In genomic region chr3:84946240-84946639, GRCh38 we compare ENCODE assay signal across 24 cellular contexts. TPM values are rescaled to one million over a fixed set of nuclear protein-coding genes. Genes with fewer than 3 reads are reported as not detected.
DNase-seq lines count a peak whose midpoint lies in the region; ATAC-seq and TF ChIP-seq lines count a peak whose summit lies in the region.
"Had no signal": no experiment of that assay in that cellular context is flagged by ENCODE, and none has a peak within 500 bp of the region (broad histone marks: within the 10 kb centered on the region; RNA-seq: fewer than 3 reads in every experiment).

No MANE protein-coding gene starts in this region.

- POLR2A ChIA-PET in MCF 10A (lab: Yijun Ruan, JAX) (no interaction called here), T-cell (lab: Charles Lee) (no interaction called here)

- dilution Hi-C loops in mammary epithelial cell (cut with HindIII; ENCODE audit: low sequenced_read_pairs), result no loop called here

- H3K9me3 ChIP-seq in mammary epithelial cell (replicated peaks; ENCODE audit: insufficient read depth, low read length), result no peaks in the 10 kb centered on the region
- H3K9me3 ChIP-seq in hepatocyte (ENCODE audit: low read depth), result no peaks in the 10 kb centered on the region
- H3K9me3 ChIP-seq: BE2C, SJSA1, tibial nerve had no signal

- no peak overlapping the region for H3K4me3 Mint-ChIP-seq in MCF 10A (ENCODE audit: unreplicated experiment)
- no peak overlapping the region for H3K4me3 Mint-ChIP-seq in natural killer cell
- no peak overlapping the region for H3K4me3 Mint-ChIP-seq in T-cell
- H3K4me3 Mint-ChIP-seq: activated naive CD4-positive, alpha-beta T cell treated with anti-CD3 and anti-CD28 coated beads, Interleukin-2, amount 10 ng/mL, durations not matched to agents 7 days and 5 days; dendritic cell treated with granulocyte-macrophage colony-stimulating factor and Interleukin-4, amounts not matched to agents 40 ng/mL and 50 ng/mL, for 4 days; T-helper 17 cell had no signal

- BruUV-seq in MCF 10A (replicated peaks; lab: Mats Ljungman, UMichigan), result no TSS peak
- BruUV-seq in mammary epithelial cell (replicated peaks; lab: Mats Ljungman, UMichigan), result no TSS peak

- no peaks in the 10 kb centered on the region for H3K9me2 ChIP-seq in hepatocyte (replicated peaks; ENCODE audit: insufficient read depth)

- H3K4me1 Mint-ChIP-seq in MCF 10A (ENCODE audit: insufficient read depth, unreplicated experiment) (no peaks in the 10 kb centered on the region), natural killer cell (no peaks in the 10 kb centered on the region), T-cell (no peaks in the 10 kb centered on the region)
- H3K4me1 Mint-ChIP-seq: activated naive CD4-positive, alpha-beta T cell treated with anti-CD3 and anti-CD28 coated beads, Interleukin-2, amount 10 ng/mL, durations not matched to agents 7 days and 5 days; T-helper 17 cell had no signal

- in situ Hi-C loops in mammary epithelial cell (cut with MboI; ENCODE audit: low sequenced_read_pairs in 2 of 2), result no loop called here

- H3K4me3 ChIP-seq in mammary epithelial cell (replicated peaks in 1 of 3; ENCODE audit: insufficient read depth in 1 of 3, low read depth in 2 of 3, low read length in 3 of 3) (no peak overlapping the region), hepatocyte (no peak overlapping the region)
- H3K4me3 ChIP-seq: cardiac muscle cell, SJSA1, skin epidermis, tibial nerve had no signal

- no peak overlapping the region for H3K27ac ChIP-seq in mammary epithelial cell (ENCODE audit: insufficient read depth, low read depth, low read length)
- H3K27ac ChIP-seq in hepatocyte, result no peak overlapping the region
- H3K27ac ChIP-seq: cardiac muscle cell, SJSA1, skin epidermis, tibial nerve had no signal

- intact Hi-C loops in MCF 10A (cut with micrococcal nuclease) (no loop called here), mammary epithelial cell (cut with micrococcal nuclease) (no loop called here), natural killer cell (cut with micrococcal nuclease) (no loop called here), cardiac septum (cut with DNase I) (no loop called here)

- H3K36me3 Mint-ChIP-seq in MCF 10A (ENCODE audit: insufficient read depth, unreplicated experiment) (no peaks in the 10 kb centered on the region), natural killer cell (peaks cover 23% of the 10 kb centered on the region), T-cell (no peaks in the 10 kb centered on the region)
- H3K36me3 Mint-ChIP-seq: activated naive CD4-positive, alpha-beta T cell treated with anti-CD3 and anti-CD28 coated beads, Interleukin-2, amount 10 ng/mL, durations not matched to agents 7 days and 5 days had no signal

- no peak overlapping the region for H3K9ac ChIP-seq in mammary epithelial cell (ENCODE audit: insufficient read depth, low read length)

- DNase-seq in MCF 10A (ENCODE audit: unreplicated experiment), result peak; percentile 36
- DNase-seq in mammary epithelial cell, result no peak
- DNase-seq in RKO (ENCODE audit: low spot score), result peak; percentile 43
- peak; percentile 26 for DNase-seq in hepatocyte (ENCODE audit: low spot score)
- DNase-seq in natural killer cell, result no peak
- no peak for DNase-seq in T-cell
- no peak for DNase-seq in cardiac septum (ENCODE audit: low spot score)
- DNase-seq: activated CD4-positive, alpha-beta T cell treated with anti-CD3 and anti-CD28 coated beads for 4 hours; activated naive CD4-positive, alpha-beta T cell treated with anti-CD3 and anti-CD28 coated beads, Interleukin-2, amount 10 ng/mL, durations not matched to agents 7 days and 5 days; amniotic stem cell; BE2C; kidney; NCI-H1105 treated with DMSO at 0.1 percent for 48 hours; NCI-H2029; NCI-H226; NCI-H774; nucleus accumbens; T-helper 17 cell had no signal

- no peak for TF ChIP-seq CTCF in MCF 10A (IDR thresholded peaks at IDR 0.05; ENCODE audit: unreplicated experiment)
- no peak for TF ChIP-seq CTCF in mammary epithelial cell (conservative IDR thresholded peaks at IDR 0.05 in 1 of 2, IDR thresholded peaks at IDR 0.05 in 1 of 2; ENCODE audit: extremely low read depth in 1 of 2, insufficient read depth in 1 of 2, low read depth in 1 of 2, low read length in 2 of 2)
- TF ChIP-seq CTCF in hepatocyte (IDR thresholded peaks at IDR 0.05; ENCODE audit: poor library complexity), result no peak
- no peak for TF ChIP-seq CTCF in natural killer cell (IDR thresholded peaks at IDR 0.05)

- no peak overlapping the region for H3K4me2 ChIP-seq in mammary epithelial cell (ENCODE audit: insufficient read depth, low read depth, low read length)
- H3K4me2 ChIP-seq in hepatocyte, result no peak overlapping the region

- H3K27me3 ChIP-seq in mammary epithelial cell (ENCODE audit: insufficient read depth, low read length), result no peaks in the 10 kb centered on the region
- no peaks in the 10 kb centered on the region for H3K27me3 ChIP-seq in hepatocyte
- H3K27me3 ChIP-seq: BE2C, cardiac muscle cell, SJSA1, tibial nerve had no signal

- no peaks in the 10 kb centered on the region for H3K79me2 ChIP-seq in mammary epithelial cell (ENCODE audit: insufficient read depth, low read length)
- H3K79me2 ChIP-seq in hepatocyte, result no peaks in the 10 kb centered on the region

- H2AFZ ChIP-seq in mammary epithelial cell (ENCODE audit: low read depth, low read length) (no peak overlapping the region), hepatocyte (no peak overlapping the region)

- H3K4me1 ChIP-seq in mammary epithelial cell (ENCODE audit: insufficient read depth, low read length) (no peaks in the 10 kb centered on the region), hepatocyte (ENCODE audit: insufficient read depth) (no peaks in the 10 kb centered on the region)
- H3K4me1 ChIP-seq: BE2C, SJSA1, tibial nerve had no signal

- no peaks in the 10 kb centered on the region for H3K36me3 ChIP-seq in mammary epithelial cell (ENCODE audit: insufficient read depth, low read length)
- no peaks in the 10 kb centered on the region for H3K36me3 ChIP-seq in hepatocyte (replicated peaks; ENCODE audit: insufficient read depth, low read depth)
- H3K36me3 ChIP-seq: BE2C, cardiac muscle cell, SJSA1, tibial nerve had no signal

- H3K9me3 Mint-ChIP-seq in MCF 10A (ENCODE audit: unreplicated experiment) (peaks cover 8% of the 10 kb centered on the region), natural killer cell (peaks cover 12 to 14% of the 10 kb centered on the region in 2 donors), T-cell (peaks cover 6 to 12% (median 11%) of the 10 kb centered on the region in 3 donors)

- ATAC-seq in natural killer cell (no peak), GM21360 (IDR thresholded peaks at IDR 0.05; ENCODE audit: unreplicated experiment) (no peak), T-cell (replicated peaks in 1 of 4) (no peak)
- ATAC-seq: T-helper 17 cell had no signal

- CTCF ChIA-PET in MCF 10A (lab: Yijun Ruan, JAX) (no interaction called here), mammary epithelial cell (lab: Charles Lee; ENCODE audit: low non-redundant PET) (no interaction called here), T-cell (lab: Charles Lee) (no interaction called here)

- H3K27ac Mint-ChIP-seq in MCF 10A (ENCODE audit: low read depth, unreplicated experiment) (no peak overlapping the region), natural killer cell (no peak overlapping the region), T-cell (no peak overlapping the region)
- H3K27ac Mint-ChIP-seq: activated naive CD4-positive, alpha-beta T cell treated with anti-CD3 and anti-CD28 coated beads, Interleukin-2, amount 10 ng/mL, durations not matched to agents 7 days and 5 days; dendritic cell treated with granulocyte-macrophage colony-stimulating factor and Interleukin-4, amounts not matched to agents 40 ng/mL and 50 ng/mL, for 4 days; T-helper 17 cell had no signal

- 0% methylated on average over 1 of the region's 1 CpG for WGBS in mammary epithelial cell (ENCODE audit: low coverage, missing lambda C conversion rate)
- WGBS in hepatocyte (ENCODE audit: low lambda C conversion rate, missing lambda C conversion rate), result 4% methylated on average over 1 of the region's 1 CpG

- H4K20me1 ChIP-seq in mammary epithelial cell (ENCODE audit: insufficient read depth, low read length) (no peaks in the 10 kb centered on the region), hepatocyte (ENCODE audit: insufficient read depth, poor library complexity, severe bottlenecking) (no peaks in the 10 kb centered on the region)

- H3K27me3 Mint-ChIP-seq in MCF 10A (ENCODE audit: insufficient read depth, unreplicated experiment), result peaks cover 11% of the 10 kb centered on the region
- no peaks in the 10 kb centered on the region for H3K27me3 Mint-ChIP-seq in natural killer cell (ENCODE audit: low read depth in 2 of 2)
- H3K27me3 Mint-ChIP-seq in T-cell, result no peaks in the 10 kb centered on the region
- H3K27me3 Mint-ChIP-seq: activated naive CD4-positive, alpha-beta T cell treated with anti-CD3 and anti-CD28 coated beads, Interleukin-2, amount 10 ng/mL, durations not matched to agents 7 days and 5 days; dendritic cell treated with granulocyte-macrophage colony-stimulating factor and Interleukin-4, amounts not matched to agents 40 ng/mL and 50 ng/mL, for 4 days; T-helper 17 cell had no signal

RNA-seq across cellular contexts. Expression of gene CADM2, which starts 12.5 kb away (rescaled TPM):
- total RNA-seq in MCF 10A (2022) (not detected in 2 replicates), mammary epithelial cell (not detected), hepatocyte (6.2 and 7.8 TPM in 2 replicates), natural killer cell (under 1 TPM in 1 of 3 donors, not detected in 2; 0.07 TPM), T-cell (under 1 TPM in 2 of 5 donors, not detected in 3; 0.23 to 0.25 TPM), cardiac septum (0.65 TPM)
- polyA plus RNA-seq in mammary epithelial cell (not detected), hepatocyte (2.9 and 3.9 TPM in 2 replicates)
- not detected for polyA minus RNA-seq in mammary epithelial cell
- total RNA-seq: SJSA1 had no signal

Comparison
In these comparisons a context has a peak if more than half of its experiments do, and no peak if none do; other contexts are left out.
1. DNase-seq: peak in MCF 10A (single experiment), RKO (single experiment) and hepatocyte (single experiment); none in mammary epithelial cell (single experiment), natural killer cell (single experiment), T-cell (0 of 34) and cardiac septum (single experiment).